ENCODE assay signal across 3 cellular contexts in the genomic region with DNA sequence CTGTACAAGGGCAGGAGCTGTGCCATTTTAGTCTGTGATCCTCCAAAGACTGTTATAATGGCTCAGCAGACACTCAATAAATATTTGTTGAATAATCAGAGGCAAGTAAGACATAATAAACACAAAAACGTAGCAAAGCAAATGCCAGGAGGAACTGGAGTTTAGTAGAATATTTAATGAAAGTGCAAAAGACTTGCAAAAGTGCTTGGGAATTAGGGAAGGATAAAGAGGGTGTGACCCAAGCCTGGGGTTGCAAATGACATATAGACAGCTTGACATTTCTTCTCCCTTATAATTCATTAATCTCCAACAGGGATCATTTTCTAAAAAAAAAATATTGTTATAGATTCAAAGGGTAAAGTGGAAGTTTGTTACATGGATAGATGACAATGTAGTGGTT.
"Had no signal": no experiment of that assay in that cellular context is flagged by ENCODE, and none has a peak within 500 bp of the region (broad histone marks: within the 10 kb centered on the region; RNA-seq: fewer than 3 reads in every experiment).

No MANE protein-coding gene starts in this region.

- H3K4me3 ChIP-seq: GM12878 had no signal

- ATAC-seq: GM12878 had no signal

- DNase-seq: GDM1, GF-D8 had no signal
